In genomic region chr5:69489246-69489645, GRCh38 we compare ENCODE assay signal across 29 cellular contexts.
"Had no signal": no experiment of that assay in that cellular context is flagged by ENCODE, and none has a peak within 500 bp of the region (broad histone marks: within the 10 kb centered on the region; RNA-seq: fewer than 3 reads in every experiment).

No MANE protein-coding gene starts in this region.

- H3K4me3 Mint-ChIP-seq: activated CD4-positive, alpha-beta memory T cell treated with anti-CD3 and anti-CD28 coated beads for 36 hours; activated CD4-positive, alpha-beta T cell treated with anti-CD3 and anti-CD28 coated beads, Interleukin-2, amount 10 ng/mL, durations not matched to agents 24 days and 14 days; activated naive CD4-positive, alpha-beta T cell treated with anti-CD3 and anti-CD28 coated beads for 36 hours; activated naive CD8-positive, alpha-beta T cell treated with anti-CD3 and anti-CD28 coated beads for 36 hours; activated T-helper 1 cell treated with anti-CD3 and anti-CD28 coated beads, Interleukin-12 subunit alpha, Interleukin-12 subunit beta, Interleukin-2, Interleukin-4 antibody, amounts not matched to agents 30 ng/mL and 10 ng/mL and 1 ng/mL, durations not matched to agents 14 hours and 24 hours and 36 hours; natural killer cell treated with Interleukin-12 subunit alpha and Interleukin-12 subunit beta and Interleukin-15 and Interleukin-18, amount 100 ng/mL, for 72 hours; stimulated activated naive B cell treated with anti-CD40 and anti-IgM and Interleukin-4, amounts not matched to agents 10 μg/mL and 1 μg/mL and 100 μg/mL, for 72 hours; T-helper 2 cell treated with Interferon-gamma antibody and Interleukin-4, amounts not matched to agents 5 μg/mL and 100 μg/mL, for 36 hours had no signal

- ATAC-seq: foreskin keratinocyte; heart left ventricle; left lung; lower lobe of right lung; stimulated activated naive B cell treated with anti-CD40 and anti-IgM and Interleukin-4, amounts not matched to agents 10 μg/mL and 1 μg/mL and 100 μg/mL, for 72 hours had no signal

- H3K4me3 ChIP-seq: adrenal gland, esophagus muscularis mucosa, heart left ventricle, left lung, lower lobe of right lung, prostate gland, smooth muscle cell, suprapubic skin, tibial artery had no signal

- H3K9me3 ChIP-seq: adrenal gland, esophagus muscularis mucosa, heart left ventricle, left lung, lower lobe of right lung, neutrophil, prostate gland, suprapubic skin, tibial artery had no signal

- H3K4me1 ChIP-seq: foreskin keratinocyte, prostate gland had no signal

- H3K4me2 ChIP-seq: smooth muscle cell had no signal

- H3K36me3 Mint-ChIP-seq: activated CD4-positive, alpha-beta memory T cell treated with anti-CD3 and anti-CD28 coated beads for 36 hours; activated naive CD8-positive, alpha-beta T cell treated with anti-CD3 and anti-CD28 coated beads for 36 hours; natural killer cell treated with Interleukin-12 subunit alpha and Interleukin-12 subunit beta and Interleukin-15 and Interleukin-18, amount 100 ng/mL, for 72 hours; stimulated activated naive B cell treated with anti-CD40 and anti-IgM and Interleukin-4, amounts not matched to agents 10 μg/mL and 1 μg/mL and 100 μg/mL, for 72 hours had no signal

- FAIRE-seq: astrocyte, endothelial cell of umbilical vein had no signal

- H3K27ac Mint-ChIP-seq: activated CD4-positive, alpha-beta memory T cell treated with anti-CD3 and anti-CD28 coated beads for 36 hours; activated CD4-positive, alpha-beta T cell treated with anti-CD3 and anti-CD28 coated beads, Interleukin-2, amount 10 ng/mL, durations not matched to agents 24 days and 14 days; activated naive CD4-positive, alpha-beta T cell treated with anti-CD3 and anti-CD28 coated beads for 36 hours; activated naive CD8-positive, alpha-beta T cell treated with anti-CD3 and anti-CD28 coated beads for 36 hours; activated T-helper 1 cell treated with anti-CD3 and anti-CD28 coated beads, Interleukin-12 subunit alpha, Interleukin-12 subunit beta, Interleukin-2, Interleukin-4 antibody, amounts not matched to agents 30 ng/mL and 10 ng/mL and 1 ng/mL, durations not matched to agents 14 hours and 24 hours and 36 hours; natural killer cell treated with Interleukin-12 subunit alpha and Interleukin-12 subunit beta and Interleukin-15 and Interleukin-18, amount 100 ng/mL, for 72 hours; stimulated activated naive B cell treated with anti-CD40 and anti-IgM and Interleukin-4, amounts not matched to agents 10 μg/mL and 1 μg/mL and 100 μg/mL, for 72 hours; T-helper 2 cell treated with Interferon-gamma antibody and Interleukin-4, amounts not matched to agents 5 μg/mL and 100 μg/mL, for 36 hours had no signal

- DNase-seq: activated CD4-positive, alpha-beta memory T cell treated with anti-CD3 and anti-CD28 coated beads for 36 hours; activated CD4-positive, alpha-beta T cell treated with anti-CD3 and anti-CD28 coated beads, Interleukin-2, amount 10 ng/mL, durations not matched to agents 24 days and 14 days; activated CD8-positive, alpha-beta memory T cell treated with anti-CD3 and anti-CD28 coated beads, Interleukin-2, amount 50 U/mL, for 4 hours; activated effector memory CD4-positive, alpha-beta T cell treated with anti-CD3 and anti-CD28 coated beads, Interleukin-2, amount 50 U/mL, for 16 hours; activated naive CD4-positive, alpha-beta T cell treated with anti-CD3 and anti-CD28 coated beads for 36 hours; activated naive CD8-positive, alpha-beta T cell treated with anti-CD3 and anti-CD28 coated beads for 36 hours; activated T-cell treated with anti-CD3 and anti-CD28 coated beads, Interleukin-2, amount 50 U/mL, for 1 hour; adrenal gland; central memory CD4-positive, alpha-beta T cell; foreskin keratinocyte; heart left ventricle; left lung; lower lobe of right lung; mesenchymal stem cell; retina; stimulated activated CD4-positive, alpha-beta T cell treated with anti-CD3 and anti-CD28 coated beads, Interleukin-1b, Interleukin-23, amount 100 ng/mL, for 48 hours; stimulated activated naive B cell treated with anti-CD40 and anti-IgM and Interleukin-4, amounts not matched to agents 10 μg/mL and 1 μg/mL and 100 μg/mL, for 72 hours; T-helper 1 cell; tibial artery had no signal

- H3K27ac ChIP-seq: adrenal gland, esophagus muscularis mucosa, foreskin keratinocyte, heart left ventricle, left lung, lower lobe of right lung, neutrophil, prostate gland, suprapubic skin, tibial artery had no signal

- H3K9me3 Mint-ChIP-seq: activated CD4-positive, alpha-beta memory T cell treated with anti-CD3 and anti-CD28 coated beads for 36 hours; activated CD4-positive, alpha-beta T cell treated with anti-CD3 and anti-CD28 coated beads, Interleukin-2, amount 10 ng/mL, durations not matched to agents 24 days and 14 days; activated naive CD4-positive, alpha-beta T cell treated with anti-CD3 and anti-CD28 coated beads for 36 hours; activated naive CD8-positive, alpha-beta T cell treated with anti-CD3 and anti-CD28 coated beads for 36 hours; activated T-helper 1 cell treated with anti-CD3 and anti-CD28 coated beads, Interleukin-12 subunit alpha, Interleukin-12 subunit beta, Interleukin-2, Interleukin-4 antibody, amounts not matched to agents 30 ng/mL and 10 ng/mL and 1 ng/mL, durations not matched to agents 14 hours and 24 hours and 36 hours; natural killer cell treated with Interleukin-12 subunit alpha and Interleukin-12 subunit beta and Interleukin-15 and Interleukin-18, amount 100 ng/mL, for 72 hours; stimulated activated naive B cell treated with anti-CD40 and anti-IgM and Interleukin-4, amounts not matched to agents 10 μg/mL and 1 μg/mL and 100 μg/mL, for 72 hours; T-helper 2 cell treated with Interferon-gamma antibody and Interleukin-4, amounts not matched to agents 5 μg/mL and 100 μg/mL, for 36 hours had no signal

- H3K36me3 ChIP-seq: adrenal gland, esophagus muscularis mucosa, heart left ventricle, left lung, lower lobe of right lung, neutrophil, prostate gland, suprapubic skin, tibial artery had no signal
